ENCODE assay signal across 29 cellular contexts in the genomic region with DNA sequence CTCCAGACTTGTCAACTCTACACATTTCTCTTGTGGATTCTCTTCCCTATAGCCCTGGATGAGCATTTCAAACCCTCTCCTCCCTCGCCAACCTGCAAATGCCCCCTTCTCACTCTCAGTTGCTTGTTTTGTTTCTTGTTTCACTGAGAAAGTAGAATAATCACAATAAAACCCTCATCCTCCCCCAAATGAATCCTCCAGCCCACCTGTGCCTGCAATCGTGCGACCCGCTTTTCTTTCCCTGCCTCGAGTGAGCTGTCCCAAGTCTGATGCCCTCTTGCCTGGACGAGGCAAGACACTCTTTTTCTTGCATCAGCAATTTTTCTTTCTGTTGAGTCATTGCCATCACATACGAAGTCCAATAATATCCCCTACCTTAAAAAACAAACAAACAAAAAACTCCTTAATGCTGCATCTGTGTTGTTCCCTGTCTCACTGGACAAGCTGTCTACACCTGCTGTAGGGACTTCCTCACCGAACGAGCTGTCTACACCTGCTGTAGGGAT. TPM values are rescaled to one million over a fixed set of nuclear protein-coding genes. Genes with fewer than 3 reads are reported as not detected.
"Had no signal": no experiment of that assay in that cellular context is flagged by ENCODE, and none has a peak within 500 bp of the region (broad histone marks: within the 10 kb centered on the region; RNA-seq: fewer than 3 reads in every experiment).

No MANE protein-coding gene starts in this region.

- H3K4me1 Mint-ChIP-seq: nephron; neural progenitor cell; stimulated activated effector memory CD8-positive, alpha-beta T cell treated with anti-CD3 and anti-CD28 coated beads, Interleukin-12 subunit alpha, Interleukin-12 subunit beta, amount 100 ng/mL, for 72 hours had no signal

- H3K36me3 Mint-ChIP-seq: neural progenitor cell; stimulated activated effector memory CD8-positive, alpha-beta T cell treated with anti-CD3 and anti-CD28 coated beads, Interleukin-12 subunit alpha, Interleukin-12 subunit beta, amount 100 ng/mL, for 72 hours had no signal

- H3K27ac Mint-ChIP-seq: naive thymus-derived CD4-positive, alpha-beta T cell; nephron; neural progenitor cell; stimulated activated effector memory CD8-positive, alpha-beta T cell treated with anti-CD3 and anti-CD28 coated beads, Interleukin-12 subunit alpha, Interleukin-12 subunit beta, amount 100 ng/mL, for 72 hours had no signal

- H3K4me1 ChIP-seq: prostate gland had no signal

- ATAC-seq: esophagus mucosa; gastroesophageal sphincter; heart right ventricle; left cardiac atrium; left lung; naive thymus-derived CD4-positive, alpha-beta T cell; stimulated activated effector memory CD8-positive, alpha-beta T cell treated with anti-CD3 and anti-CD28 coated beads, Interleukin-12 subunit alpha, Interleukin-12 subunit beta, amount 100 ng/mL, for 72 hours had no signal

- H3K9me3 ChIP-seq: left lung, prostate gland, sigmoid colon, thyroid gland, vagina had no signal

- FAIRE-seq: islet of Langerhans had no signal

- H3K4me3 ChIP-seq: dorsolateral prefrontal cortex, gastroesophageal sphincter, heart right ventricle, left lung, neural progenitor cell, prostate gland, right atrium auricular region, sigmoid colon, stomach, thyroid gland, vagina had no signal

- H2AFZ ChIP-seq: neural progenitor cell had no signal

- H3K4me3 Mint-ChIP-seq: naive thymus-derived CD4-positive, alpha-beta T cell; nephron; neural progenitor cell; stimulated activated effector memory CD8-positive, alpha-beta T cell treated with anti-CD3 and anti-CD28 coated beads, Interleukin-12 subunit alpha, Interleukin-12 subunit beta, amount 100 ng/mL, for 72 hours had no signal

- DNase-seq: dorsolateral prefrontal cortex; effector CD4-positive, alpha-beta T cell; foreskin fibroblast; heart right ventricle; hippocampal formation; left cardiac atrium; left lung; mesenchymal stem cell; midbrain; naive thymus-derived CD4-positive, alpha-beta T cell; sigmoid colon; stimulated activated CD4-positive, alpha-beta T cell treated with anti-CD3 and anti-CD28 coated beads, Interleukin-2, amount 100 ng/mL, for 24 hours; stimulated activated CD4-positive, alpha-beta T cell treated with anti-CD3 and anti-CD28 coated beads, Interleukin-4, amount 100 ng/mL, for 24 hours; stimulated activated naive CD4-positive, alpha-beta T cell treated with Interleukin-2 at 50 U/mL for 16 hours; stomach; thyroid gland; trophoblast cell had no signal

- H3K9ac ChIP-seq: neural progenitor cell had no signal

- H3K4me2 ChIP-seq: neural progenitor cell had no signal

- H3K27me3 ChIP-seq: vagina had no signal

- H3K36me3 ChIP-seq: gastroesophageal sphincter, heart right ventricle, left lung, neural progenitor cell, prostate gland, right atrium auricular region, sigmoid colon, stomach, thyroid gland, vagina had no signal

- H3K9me3 Mint-ChIP-seq: stimulated activated effector memory CD8-positive, alpha-beta T cell treated with anti-CD3 and anti-CD28 coated beads, Interleukin-12 subunit alpha, Interleukin-12 subunit beta, amount 100 ng/mL, for 72 hours had no signal

- H3K27ac ChIP-seq: dorsolateral prefrontal cortex, epithelial cell of prostate, gastroesophageal sphincter, heart right ventricle, left lung, neural progenitor cell, prostate gland, right atrium auricular region, sigmoid colon, stomach, thyroid gland, vagina had no signal

RNA-seq across cellular contexts. Expression of a gene that starts 3.7 kb away (rescaled TPM):
- total RNA-seq: esophagus mucosa, lower leg skin, subcutaneous adipose tissue had no signal
- polyA plus RNA-seq: naive thymus-derived CD4-positive, alpha-beta T cell had no signal
